In genomic region chr13:42363941-42364612, GRCh38 we compare ENCODE assay signal across 18 cellular contexts.
DNase-seq lines count a peak whose midpoint lies in the region; ATAC-seq and TF ChIP-seq lines count a peak whose summit lies in the region.
"Had no signal": no experiment of that assay in that cellular context is flagged by ENCODE, and none has a peak within 500 bp of the region (broad histone marks: within the 10 kb centered on the region; RNA-seq: fewer than 3 reads in every experiment).

No MANE protein-coding gene starts in this region.

- POLR2A ChIA-PET in HCT116 (lab: Charles Lee) = no interaction called here

- H3K4me1 ChIP-seq in HCT116 (ENCODE audit: control insufficient read depth in 1 of 2, insufficient read depth in 2 of 2, low read length in 2 of 2) = no peaks in the 10 kb centered on the region
- H3K4me1 ChIP-seq in SJSA1 (replicated peaks) = peaks cover 10% of the 10 kb centered on the region
- H3K4me1 ChIP-seq: gastroesophageal sphincter, upper lobe of left lung had no signal

- H3K4me2 ChIP-seq in HCT116 (ENCODE audit: low read length) = no peak overlapping the region

- RAD21 ChIA-PET in HCT116 (lab: Charles Lee; ENCODE audit: low non-redundant PET in 1 of 2, low total read pairs in 2 of 2, uncharacterized antibody in 2 of 2, unreplicated experiment in 2 of 2) = no interaction called here

- no peak for TF ChIP-seq CTCF in HCT116 (IDR thresholded peaks at IDR 0.05 in 2 of 3, conservative IDR thresholded peaks at IDR 0.05 in 1 of 3; ENCODE audit: borderline replicate concordance in 1 of 3, insufficient read depth in 1 of 3, low read depth in 2 of 3, low read length in 2 of 3)
- TF ChIP-seq CTCF in fibroblast of villous mesenchyme (IDR thresholded peaks at IDR 0.05; ENCODE audit: insufficient read depth, low read depth, low read length) = no peak

- CTCF ChIA-PET in HCT116 (lab: Charles Lee) = interaction anchor here (1.1 kb wide), 1 partner anchor 114 kb away, joined by 4 read pairs; no protein-coding TSS in a partner anchor

- no peak overlapping the region for H2AFZ ChIP-seq in HCT116 (ENCODE audit: low read depth, low read length, poor library complexity, severe bottlenecking)

- peak; percentile 44 for ATAC-seq in HCT116
- ATAC-seq in sciatic nerve = no peak
- ATAC-seq: gastroesophageal sphincter had no signal

- H3K27ac ChIP-seq in HCT116 (ENCODE audit: low read depth, low read length) (no peak overlapping the region), SJSA1 (no peak overlapping the region)
- H3K27ac ChIP-seq: gastroesophageal sphincter, HL-60, upper lobe of left lung had no signal

- no peak overlapping the region for H3K4me3 ChIP-seq in HCT116 (replicated peaks in 1 of 2; ENCODE audit: low read depth in 1 of 2, low read length in 2 of 2)
- no peak overlapping the region for H3K4me3 ChIP-seq in SJSA1
- H3K4me3 ChIP-seq in fibroblast of villous mesenchyme (ENCODE audit: low read depth, low read length) = no peak overlapping the region
- H3K4me3 ChIP-seq: gastroesophageal sphincter, upper lobe of left lung had no signal

- H3K9me3 ChIP-seq in HCT116 (ENCODE audit: control insufficient read depth in 1 of 2, insufficient read depth in 1 of 2, low read depth in 1 of 2, low read length in 2 of 2) (no peaks in the 10 kb centered on the region), SJSA1 (replicated peaks) (no peaks in the 10 kb centered on the region)
- H3K9me3 ChIP-seq: gastroesophageal sphincter, upper lobe of left lung had no signal

- H3K79me2 ChIP-seq in HCT116 (ENCODE audit: insufficient read depth, low read length) = no peaks in the 10 kb centered on the region

- H3K9me2 ChIP-seq in HCT116 (ENCODE audit: insufficient read depth) = no peaks in the 10 kb centered on the region

- peak; percentile 46 for DNase-seq in 8988T
- DNase-seq in HCT116 (ENCODE audit: low read depth, low spot score) = no peak
- DNase-seq in SJSA1 (ENCODE audit: low read depth in 1 of 2, low spot score in 2 of 2) = peak; percentile 18 to 49
- peak; percentile 12 for DNase-seq in fibroblast of villous mesenchyme (ENCODE audit: low read depth)
- DNase-seq in NCI-H1092 (lab: John Stamatoyannopoulos, UW) = no peak
- no peak for DNase-seq in CD1c-positive myeloid dendritic cell (ENCODE audit: extremely low spot score)
- DNase-seq in sciatic nerve (ENCODE audit: low spot score) = no peak
- no peak for DNase-seq in kidney glomerular epithelial cell (lab: John Stamatoyannopoulos, UW)
- DNase-seq: activated CD4-positive, alpha-beta T cell treated with anti-CD3 and anti-CD28 coated beads, Interleukin-2, amount 50 U/mL, for 4 hours; activated gamma-delta T cell treated with Interleukin-2 at 50 U/mL for 16 hours; DMS79; NCI-H774; stimulated activated CD4-positive, alpha-beta T cell treated with anti-CD3 and anti-CD28 coated beads, Interleukin-15, amount 100 ng/mL, for 24 hours; stimulated activated CD8-positive, alpha-beta memory T cell treated with anti-CD3 and anti-CD28 coated beads, Interleukin-4, amount 100 ng/mL, for 48 hours; SW 1271; upper lobe of left lung had no signal

- no peaks in the 10 kb centered on the region for H3K36me3 ChIP-seq in HCT116 (ENCODE audit: control insufficient read depth in 1 of 2, insufficient read depth in 2 of 2, low read length in 2 of 2)
- no peaks in the 10 kb centered on the region for H3K36me3 ChIP-seq in SJSA1
- H3K36me3 ChIP-seq: gastroesophageal sphincter, upper lobe of left lung had no signal

- no peak for TF ChIP-seq RAD21 in HCT116 (IDR thresholded peaks at IDR 0.05; ENCODE audit: low read depth)

- intact Hi-C loops in HCT116 (cut with micrococcal nuclease) = no loop called here
- intact Hi-C loops in sciatic nerve (cut with DNase I) = no loop called here

- no TSS peak for BruUV-seq in HCT116 (replicated peaks; lab: Mats Ljungman, UMichigan)

- H3K9ac ChIP-seq in HCT116 (ENCODE audit: low read length) = no peak overlapping the region

- no peaks in the 10 kb centered on the region for H3K27me3 ChIP-seq in HCT116 (ENCODE audit: insufficient read depth, low read length)
- H3K27me3 ChIP-seq in SJSA1 (replicated peaks) = no peaks in the 10 kb centered on the region; the same call in 1 of the 2 replicates
- H3K27me3 ChIP-seq: gastroesophageal sphincter, upper lobe of left lung had no signal

- H4K20me1 ChIP-seq in HCT116 (ENCODE audit: insufficient read depth) = no peaks in the 10 kb centered on the region

- no peak for TF ChIP-seq POLR2A in HCT116 (IDR thresholded peaks at IDR 0.05; ENCODE audit: borderline replicate concordance, extremely low read depth, insufficient read depth, insufficient read length)

TF ChIP-seq in HCT116, 20 proteins besides CTCF, POLR2A, EP300 and RAD21:
- TF ChIP-seq CEBPB (IDR thresholded peaks at IDR 0.05; ENCODE audit: low read depth) = no peak
- no peak for TF ChIP-seq EGR1 (IDR thresholded peaks at IDR 0.05; ENCODE audit: low read depth)
TF ChIP-seq in HCT116: peak in this region for 0.

Comparison
In these comparisons a context has a peak if more than half of its experiments do, and no peak if none do; other contexts are left out.
1. DNase-seq: peak in 8988T (single experiment), SJSA1 (2 of 2) and fibroblast of villous mesenchyme (single experiment); none in HCT116 (single experiment), NCI-H1092 (single experiment), CD1c-positive myeloid dendritic cell (single experiment), sciatic nerve (single experiment) and kidney glomerular epithelial cell (single experiment).